ENCODE assay signal across 1 cellular context in genomic region chr1:228162286-228163003, GRCh38.
TF ChIP-seq lines count a peak whose summit lies in the region.

No MANE protein-coding gene starts in this region.

TF ChIP-seq in IMR-90, 13 proteins besides CTCF, POLR2A, EP300 and RAD21:
- no peak for TF ChIP-seq ELK1 (IDR thresholded peaks at IDR 0.05; ENCODE audit: borderline replicate concordance, low read depth, low read length)
- no peak for TF ChIP-seq USF2 (IDR thresholded peaks at IDR 0.05; ENCODE audit: low read depth, low read length)
- no peak for TF ChIP-seq BHLHE40 (IDR thresholded peaks at IDR 0.05; ENCODE audit: low read depth, low read length)
- no peak for TF ChIP-seq NFE2L2 (IDR thresholded peaks at IDR 0.05; ENCODE audit: low read depth, low read length)
- no peak for TF ChIP-seq FOS (IDR thresholded peaks at IDR 0.05; ENCODE audit: low read depth, low read length)
- no peak for TF ChIP-seq SMC3 (IDR thresholded peaks at IDR 0.05; ENCODE audit: low read depth, low read length)
- no peak for TF ChIP-seq MXI1 (IDR thresholded peaks at IDR 0.05; ENCODE audit: borderline replicate concordance, low read depth, low read length)
- TF ChIP-seq CEBPB (IDR thresholded peaks at IDR 0.05; ENCODE audit: low read depth, low read length) = no peak
- TF ChIP-seq RCOR1 (IDR thresholded peaks at IDR 0.05; ENCODE audit: insufficient replicate concordance, low read length) = no peak
- TF ChIP-seq MAFK (IDR thresholded peaks at IDR 0.05; ENCODE audit: low read depth, low read length) = no peak
- no peak for TF ChIP-seq MAZ (IDR thresholded peaks at IDR 0.05; ENCODE audit: borderline replicate concordance, low read depth, low read length)
- no peak for TF ChIP-seq RFX5 (IDR thresholded peaks at IDR 0.05; ENCODE audit: low read depth, low read length)
- TF ChIP-seq CHD1 (IDR thresholded peaks at IDR 0.05; ENCODE audit: low read depth, low read length) = no peak
